1 cellular context compared by ENCODE assay signal in the genomic region with DNA sequence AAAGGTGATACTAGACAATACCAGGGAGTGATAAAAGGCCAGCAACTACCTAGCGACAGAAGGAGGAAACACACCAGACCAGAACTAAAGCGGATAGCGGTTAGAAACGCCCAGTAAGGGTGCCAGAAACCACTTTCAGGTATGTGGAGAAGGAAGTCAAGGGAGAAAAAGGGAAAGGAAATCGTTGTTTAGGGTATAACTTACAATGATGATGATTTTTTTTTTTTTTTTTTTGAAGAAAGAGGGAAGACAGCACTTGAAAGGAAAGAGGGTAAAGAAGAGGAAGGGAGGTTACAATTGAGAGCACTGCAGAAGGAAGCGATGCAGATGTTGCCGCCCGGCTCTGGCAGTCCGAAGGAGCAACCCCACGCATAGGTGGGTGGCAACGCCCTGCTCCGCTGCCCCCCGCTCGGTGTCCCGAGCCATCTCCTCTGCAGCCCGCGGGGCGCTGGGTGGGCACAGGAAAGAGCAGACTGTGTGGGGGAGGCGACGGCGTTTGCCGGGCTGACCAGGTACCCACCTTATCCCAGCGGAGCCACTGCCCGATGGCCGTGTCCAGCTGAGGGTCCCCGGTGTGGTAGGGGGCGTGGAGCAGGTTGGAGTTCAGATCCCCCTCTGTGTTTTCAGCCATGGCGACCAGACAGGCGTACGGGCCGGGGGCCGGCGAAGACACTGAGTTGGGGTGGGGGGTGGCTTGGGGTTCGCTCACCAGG.
TF ChIP-seq lines count a peak whose summit lies in the region.

No MANE protein-coding gene starts in this region.

TF ChIP-seq in HepG2, 621 proteins besides CTCF, POLR2A, EP300 and RAD21 (continued from another document and continues in another):
- TF ChIP-seq, protein P1, sequence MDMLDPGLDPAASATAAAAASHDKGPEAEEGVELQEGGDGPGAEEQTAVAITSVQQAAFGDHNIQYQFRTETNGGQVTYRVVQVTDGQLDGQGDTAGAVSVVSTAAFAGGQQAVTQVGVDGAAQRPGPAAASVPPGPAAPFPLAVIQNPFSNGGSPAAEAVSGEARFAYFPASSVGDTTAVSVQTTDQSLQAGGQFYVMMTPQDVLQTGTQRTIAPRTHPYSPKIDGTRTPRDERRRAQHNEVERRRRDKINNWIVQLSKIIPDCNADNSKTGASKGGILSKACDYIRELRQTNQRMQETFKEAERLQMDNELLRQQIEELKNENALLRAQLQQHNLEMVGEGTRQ (IDR thresholded peaks at IDR 0.05; ENCODE audit: low read depth, low read length): no peak
- TF ChIP-seq, protein P1 (CRISPR knock-in tag; IDR thresholded peaks at IDR 0.05; ENCODE audit: borderline replicate concordance): no peak
- no peak for TF ChIP-seq HNF1A (IDR thresholded peaks at IDR 0.05; ENCODE audit: low read depth)
- no peak for TF ChIP-seq HNF1A (CRISPR knock-in tag; IDR thresholded peaks at IDR 0.05; ENCODE audit: borderline replicate concordance)
- no peak for TF ChIP-seq BRCA1 (CRISPR knock-in tag; IDR thresholded peaks at IDR 0.05)
- TF ChIP-seq, protein P2, sequence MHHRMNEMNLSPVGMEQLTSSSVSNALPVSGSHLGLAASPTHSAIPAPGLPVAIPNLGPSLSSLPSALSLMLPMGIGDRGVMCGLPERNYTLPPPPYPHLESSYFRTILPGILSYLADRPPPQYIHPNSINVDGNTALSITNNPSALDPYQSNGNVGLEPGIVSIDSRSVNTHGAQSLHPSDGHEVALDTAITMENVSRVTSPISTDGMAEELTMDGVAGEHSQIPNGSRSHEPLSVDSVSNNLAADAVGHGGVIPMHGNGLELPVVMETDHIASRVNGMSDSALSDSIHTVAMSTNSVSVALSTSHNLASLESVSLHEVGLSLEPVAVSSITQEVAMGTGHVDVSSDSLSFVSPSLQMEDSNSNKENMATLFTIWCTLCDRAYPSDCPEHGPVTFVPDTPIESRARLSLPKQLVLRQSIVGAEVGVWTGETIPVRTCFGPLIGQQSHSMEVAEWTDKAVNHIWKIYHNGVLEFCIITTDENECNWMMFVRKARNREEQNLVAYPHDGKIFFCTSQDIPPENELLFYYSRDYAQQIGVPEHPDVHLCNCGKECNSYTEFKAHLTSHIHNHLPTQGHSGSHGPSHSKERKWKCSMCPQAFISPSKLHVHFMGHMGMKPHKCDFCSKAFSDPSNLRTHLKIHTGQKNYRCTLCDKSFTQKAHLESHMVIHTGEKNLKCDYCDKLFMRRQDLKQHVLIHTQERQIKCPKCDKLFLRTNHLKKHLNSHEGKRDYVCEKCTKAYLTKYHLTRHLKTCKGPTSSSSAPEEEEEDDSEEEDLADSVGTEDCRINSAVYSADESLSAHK (CRISPR knock-in tag; IDR thresholded peaks at IDR 0.05; ENCODE audit: borderline replicate concordance): no peak
- 0 out of 2 replicates have a peak, but pooled peaks have one; percentile 39 for TF ChIP-seq ARNT2 (CRISPR knock-in tag; IDR thresholded peaks at IDR 0.05; ENCODE audit: low read depth)
- no peak for TF ChIP-seq MAFK (conservative IDR thresholded peaks at IDR 0.05 in 1 of 2, IDR thresholded peaks at IDR 0.05 in 1 of 2; ENCODE audit: low read length in 2 of 2)
- no peak for TF ChIP-seq FOXM1 (CRISPR knock-in tag; IDR thresholded peaks at IDR 0.05)
- no peak for TF ChIP-seq MEIS1 (CRISPR knock-in tag; IDR thresholded peaks at IDR 0.05; ENCODE audit: borderline replicate concordance)
- TF ChIP-seq, protein P3, sequence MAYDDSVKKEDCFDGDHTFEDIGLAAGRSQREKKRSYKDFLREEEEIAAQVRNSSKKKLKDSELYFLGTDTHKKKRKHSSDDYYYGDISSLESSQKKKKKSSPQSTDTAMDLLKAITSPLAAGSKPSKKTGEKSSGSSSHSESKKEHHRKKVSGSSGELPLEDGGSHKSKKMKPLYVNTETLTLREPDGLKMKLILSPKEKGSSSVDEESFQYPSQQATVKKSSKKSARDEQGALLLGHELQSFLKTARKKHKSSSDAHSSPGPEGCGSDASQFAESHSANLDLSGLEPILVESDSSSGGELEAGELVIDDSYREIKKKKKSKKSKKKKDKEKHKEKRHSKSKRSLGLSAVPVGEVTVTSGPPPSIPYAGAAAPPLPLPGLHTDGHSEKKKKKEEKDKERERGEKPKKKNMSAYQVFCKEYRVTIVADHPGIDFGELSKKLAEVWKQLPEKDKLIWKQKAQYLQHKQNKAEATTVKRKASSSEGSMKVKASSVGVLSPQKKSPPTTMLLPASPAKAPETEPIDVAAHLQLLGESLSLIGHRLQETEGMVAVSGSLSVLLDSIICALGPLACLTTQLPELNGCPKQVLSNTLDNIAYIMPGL (CRISPR knock-in tag; IDR thresholded peaks at IDR 0.05; ENCODE audit: borderline replicate concordance in 1 of 2, low read depth in 1 of 2): peak in 1 of 2 experiments; percentile 45; a peak in 1 of 4 replicates
- no peak for TF ChIP-seq HDAC1 (CRISPR knock-in tag; IDR thresholded peaks at IDR 0.05)
- TF ChIP-seq ZNF775 (CRISPR knock-in tag; IDR thresholded peaks at IDR 0.05; ENCODE audit: borderline replicate concordance): no peak
- no peak for TF ChIP-seq NCOR1 (IDR thresholded peaks at IDR 0.05; ENCODE audit: borderline replicate concordance, low read length)
- no peak for TF ChIP-seq ZSCAN22 (CRISPR knock-in tag; IDR thresholded peaks at IDR 0.05)
- no peak for TF ChIP-seq DNMT1 (CRISPR knock-in tag; IDR thresholded peaks at IDR 0.05)
- TF ChIP-seq SALL2 (CRISPR knock-in tag; IDR thresholded peaks at IDR 0.05): no peak
- TF ChIP-seq, protein P4, sequence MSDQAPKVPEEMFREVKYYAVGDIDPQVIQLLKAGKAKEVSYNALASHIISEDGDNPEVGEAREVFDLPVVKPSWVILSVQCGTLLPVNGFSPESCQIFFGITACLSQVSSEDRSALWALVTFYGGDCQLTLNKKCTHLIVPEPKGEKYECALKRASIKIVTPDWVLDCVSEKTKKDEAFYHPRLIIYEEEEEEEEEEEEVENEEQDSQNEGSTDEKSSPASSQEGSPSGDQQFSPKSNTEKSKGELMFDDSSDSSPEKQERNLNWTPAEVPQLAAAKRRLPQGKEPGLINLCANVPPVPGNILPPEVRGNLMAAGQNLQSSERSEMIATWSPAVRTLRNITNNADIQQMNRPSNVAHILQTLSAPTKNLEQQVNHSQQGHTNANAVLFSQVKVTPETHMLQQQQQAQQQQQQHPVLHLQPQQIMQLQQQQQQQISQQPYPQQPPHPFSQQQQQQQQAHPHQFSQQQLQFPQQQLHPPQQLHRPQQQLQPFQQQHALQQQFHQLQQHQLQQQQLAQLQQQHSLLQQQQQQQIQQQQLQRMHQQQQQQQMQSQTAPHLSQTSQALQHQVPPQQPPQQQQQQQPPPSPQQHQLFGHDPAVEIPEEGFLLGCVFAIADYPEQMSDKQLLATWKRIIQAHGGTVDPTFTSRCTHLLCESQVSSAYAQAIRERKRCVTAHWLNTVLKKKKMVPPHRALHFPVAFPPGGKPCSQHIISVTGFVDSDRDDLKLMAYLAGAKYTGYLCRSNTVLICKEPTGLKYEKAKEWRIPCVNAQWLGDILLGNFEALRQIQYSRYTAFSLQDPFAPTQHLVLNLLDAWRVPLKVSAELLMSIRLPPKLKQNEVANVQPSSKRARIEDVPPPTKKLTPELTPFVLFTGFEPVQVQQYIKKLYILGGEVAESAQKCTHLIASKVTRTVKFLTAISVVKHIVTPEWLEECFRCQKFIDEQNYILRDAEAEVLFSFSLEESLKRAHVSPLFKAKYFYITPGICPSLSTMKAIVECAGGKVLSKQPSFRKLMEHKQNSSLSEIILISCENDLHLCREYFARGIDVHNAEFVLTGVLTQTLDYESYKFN (CRISPR knock-in tag; conservative IDR thresholded peaks at IDR 0.05): no peak; the same call in 1 of the 2 replicates
- TF ChIP-seq ZBTB42 (CRISPR knock-in tag; IDR thresholded peaks at IDR 0.05): 0 out of 2 replicates have a peak, but pooled peaks have one; percentile 42
- TF ChIP-seq, protein P5, sequence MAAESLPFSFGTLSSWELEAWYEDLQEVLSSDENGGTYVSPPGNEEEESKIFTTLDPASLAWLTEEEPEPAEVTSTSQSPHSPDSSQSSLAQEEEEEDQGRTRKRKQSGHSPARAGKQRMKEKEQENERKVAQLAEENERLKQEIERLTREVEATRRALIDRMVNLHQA (CRISPR knock-in tag; IDR thresholded peaks at IDR 0.05): no peak
- TF ChIP-seq SIN3A (IDR thresholded peaks at IDR 0.05; ENCODE audit: borderline replicate concordance, low read depth, low read length): no peak
- no peak for TF ChIP-seq ZFX (CRISPR knock-in tag; IDR thresholded peaks at IDR 0.05; ENCODE audit: low read depth)
- TF ChIP-seq CHD2 (IDR thresholded peaks at IDR 0.05; ENCODE audit: low read depth, low read length): no peak
- no peak for TF ChIP-seq GTF2F1 (IDR thresholded peaks at IDR 0.05; ENCODE audit: low read length)
- TF ChIP-seq PRDM10 (CRISPR knock-in tag; IDR thresholded peaks at IDR 0.05; ENCODE audit: low read depth): no peak
- TF ChIP-seq ZBTB44 (CRISPR knock-in tag; IDR thresholded peaks at IDR 0.05): no peak
